In genomic region chr6:143449731-143450452, GRCh38 we compare ENCODE assay signal across 8 cellular contexts. TPM values are rescaled to one million over a fixed set of nuclear protein-coding genes. Genes with fewer than 3 reads are reported as not detected.
DNase-seq lines count a peak whose midpoint lies in the region; ATAC-seq and TF ChIP-seq lines count a peak whose summit lies in the region.

No MANE protein-coding gene starts in this region.

- TF ChIP-seq CTCF in MCF 10A (IDR thresholded peaks at IDR 0.05; ENCODE audit: unreplicated experiment): no peak

- ATAC-seq in GM18511 (IDR thresholded peaks at IDR 0.05; ENCODE audit: unreplicated experiment): peak; percentile 17
- peak; percentile 21 for ATAC-seq in HG03196 (IDR thresholded peaks at IDR 0.05; ENCODE audit: unreplicated experiment)
- ATAC-seq in SK-N-SH treated with all-trans-retinoic acid at 6 μM for 48 hours: peak; percentile 25
- no peak for ATAC-seq in GM19023 (IDR thresholded peaks at IDR 0.05; ENCODE audit: unreplicated experiment)

- CTCF ChIA-PET in MCF 10A (lab: Yijun Ruan, JAX): interaction anchor here (0.6 to 0.9 kb wide), 5 partner anchors 16 to 1334 kb away, joined by 3 to 4 read pairs (median 3); no protein-coding TSS in a partner anchor

- H3K27ac Mint-ChIP-seq in MCF 10A (ENCODE audit: low read depth, unreplicated experiment): peak overlapping the region; percentile 97

- POLR2A ChIA-PET in MCF 10A (lab: Yijun Ruan, JAX): interaction anchor here (0.6 to 6.5 kb wide), 30 partner anchors 8 to 1442 kb away, joined by 3 to 44 read pairs (median 4); partner anchors contain the start of genes AIG1 and HIVEP2

- H3K36me3 Mint-ChIP-seq in MCF 10A (ENCODE audit: insufficient read depth, unreplicated experiment): no peaks in the 10 kb centered on the region

- intact Hi-C loops in MCF 10A (cut with micrococcal nuclease): no loop called here

- peak overlapping the region; percentile 97 for H3K4me3 Mint-ChIP-seq in MCF 10A (ENCODE audit: unreplicated experiment)

- H3K4me1 Mint-ChIP-seq in MCF 10A (ENCODE audit: insufficient read depth, unreplicated experiment): peaks cover 24% of the 10 kb centered on the region

- H3K27me3 Mint-ChIP-seq in MCF 10A (ENCODE audit: insufficient read depth, unreplicated experiment): no peaks in the 10 kb centered on the region

- DNase-seq in AML-193 (lab: John Stamatoyannopoulos, UW) (peak; percentile 74 to 79), MCF 10A (ENCODE audit: unreplicated experiment) (peak; percentile 46), islet precursor cell (peak; percentile 54)
- DNase-seq in stimulated activated CD4-positive, alpha-beta T cell treated with anti-CD3 and anti-CD28 coated beads, Interleukin-4, amount 100 ng/mL, for 24 hours: peak; percentile 30

- BruUV-seq in MCF 10A (replicated peaks; lab: Mats Ljungman, UMichigan): TSS peak; percentile 75

- no peaks in the 10 kb centered on the region for H3K9me3 Mint-ChIP-seq in MCF 10A (ENCODE audit: unreplicated experiment)

TF ChIP-seq in SK-N-SH treated with all-trans-retinoic acid at 6 μM for 48 hours, 23 proteins besides CTCF, POLR2A, EP300 and RAD21:
- no peak for TF ChIP-seq TOX (CRISPR knock-in tag; IDR thresholded peaks at IDR 0.05; ENCODE audit: borderline replicate concordance)

RNA-seq across cellular contexts. Expression of gene ADAT2, which starts 0.6 kb away (rescaled TPM):
- 23.2 and 27.7 TPM in 2 replicates for total RNA-seq in MCF 10A (2022)

RNA-seq across cellular contexts. Expression of gene PEX3, which starts 0.7 kb away (rescaled TPM):
- total RNA-seq in MCF 10A (2022): 19.8 and 24.3 TPM in 2 replicates
